In the genomic region with DNA sequence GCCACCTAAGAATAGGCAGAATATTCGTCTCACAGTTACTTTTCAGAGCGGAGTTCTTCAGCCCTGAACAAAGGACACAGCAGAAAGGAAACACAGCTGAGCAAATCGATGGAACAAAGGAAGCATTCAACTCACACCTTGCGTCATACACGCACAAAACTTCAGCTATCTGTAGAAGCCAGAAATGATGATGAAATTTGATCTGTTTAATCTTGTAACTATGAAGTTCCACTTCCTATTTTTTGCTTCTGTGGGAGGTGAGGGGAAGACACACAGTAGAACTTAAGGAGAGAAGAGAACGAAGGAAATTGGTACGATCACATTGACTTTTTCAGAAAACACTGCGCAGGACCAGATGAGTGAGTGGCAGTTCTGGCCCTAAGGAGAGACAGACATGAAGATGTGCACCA, we compare ENCODE assay signal across 2 cellular contexts.
TF ChIP-seq lines count a peak whose summit lies in the region.

No MANE protein-coding gene starts in this region.

TF ChIP-seq in K562, 482 proteins besides CTCF, POLR2A, EP300 and RAD21 (continues in another document):
- TF ChIP-seq PYGO2 (tag; IDR thresholded peaks at IDR 0.05), result no peak
- peak; percentile 74 for TF ChIP-seq TAL1 (IDR thresholded peaks at IDR 0.05)
- TF ChIP-seq L3MBTL2 (IDR thresholded peaks at IDR 0.05), result peak; percentile 50; the same call in 1 of the 2 replicates
- peak in 1 of 2 experiments; percentile 44; a peak in 1 of 4 replicates for TF ChIP-seq RCOR1 (IDR thresholded peaks at IDR 0.05; ENCODE audit: borderline replicate concordance in 1 of 2, low read depth in 2 of 2, low read length in 2 of 2)
- peak; percentile 93 for TF ChIP-seq ZBTB17 (CRISPR knock-in tag; IDR thresholded peaks at IDR 0.05)
- peak; percentile 96 for TF ChIP-seq SPI1 (IDR thresholded peaks at IDR 0.05; ENCODE audit: borderline replicate concordance, low read depth, low read length)
- TF ChIP-seq, protein P1, sequence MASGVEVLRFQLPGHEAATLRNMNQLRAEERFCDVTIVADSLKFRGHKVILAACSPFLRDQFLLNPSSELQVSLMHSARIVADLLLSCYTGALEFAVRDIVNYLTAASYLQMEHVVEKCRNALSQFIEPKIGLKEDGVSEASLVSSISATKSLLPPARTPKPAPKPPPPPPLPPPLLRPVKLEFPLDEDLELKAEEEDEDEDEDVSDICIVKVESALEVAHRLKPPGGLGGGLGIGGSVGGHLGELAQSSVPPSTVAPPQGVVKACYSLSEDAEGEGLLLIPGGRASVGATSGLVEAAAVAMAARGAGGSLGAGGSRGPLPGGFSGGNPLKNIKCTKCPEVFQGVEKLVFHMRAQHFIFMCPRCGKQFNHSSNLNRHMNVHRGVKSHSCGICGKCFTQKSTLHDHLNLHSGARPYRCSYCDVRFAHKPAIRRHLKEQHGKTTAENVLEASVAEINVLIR (CRISPR knock-in tag; IDR thresholded peaks at IDR 0.05), result 0 out of 2 replicates have a peak, but pooled peaks have one; percentile 22
- TF ChIP-seq MTA2 (IDR thresholded peaks at IDR 0.05; ENCODE audit: low read depth), result peak; percentile 48
- peak; percentile 39; the same call in 1 of the 2 replicates for TF ChIP-seq MYC (IDR thresholded peaks at IDR 0.05; ENCODE audit: low read depth, low read length)
- no peak for TF ChIP-seq MYC (CRISPR knock-in tag; IDR thresholded peaks at IDR 0.05; ENCODE audit: borderline replicate concordance, low read depth)
- TF ChIP-seq, protein P2, sequence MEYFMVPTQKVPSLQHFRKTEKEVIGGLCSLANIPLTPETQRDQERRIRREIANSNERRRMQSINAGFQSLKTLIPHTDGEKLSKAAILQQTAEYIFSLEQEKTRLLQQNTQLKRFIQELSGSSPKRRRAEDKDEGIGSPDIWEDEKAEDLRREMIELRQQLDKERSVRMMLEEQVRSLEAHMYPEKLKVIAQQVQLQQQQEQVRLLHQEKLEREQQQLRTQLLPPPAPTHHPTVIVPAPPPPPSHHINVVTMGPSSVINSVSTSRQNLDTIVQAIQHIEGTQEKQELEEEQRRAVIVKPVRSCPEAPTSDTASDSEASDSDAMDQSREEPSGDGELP (CRISPR knock-in tag; IDR thresholded peaks at IDR 0.05; ENCODE audit: borderline replicate concordance), result peak; percentile 49; the same call in 1 of the 2 replicates
- TF ChIP-seq, protein P3, sequence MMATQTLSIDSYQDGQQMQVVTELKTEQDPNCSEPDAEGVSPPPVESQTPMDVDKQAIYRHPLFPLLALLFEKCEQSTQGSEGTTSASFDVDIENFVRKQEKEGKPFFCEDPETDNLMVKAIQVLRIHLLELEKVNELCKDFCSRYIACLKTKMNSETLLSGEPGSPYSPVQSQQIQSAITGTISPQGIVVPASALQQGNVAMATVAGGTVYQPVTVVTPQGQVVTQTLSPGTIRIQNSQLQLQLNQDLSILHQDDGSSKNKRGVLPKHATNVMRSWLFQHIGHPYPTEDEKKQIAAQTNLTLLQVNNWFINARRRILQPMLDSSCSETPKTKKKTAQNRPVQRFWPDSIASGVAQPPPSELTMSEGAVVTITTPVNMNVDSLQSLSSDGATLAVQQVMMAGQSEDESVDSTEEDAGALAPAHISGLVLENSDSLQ (IDR thresholded peaks at IDR 0.05), result peak; percentile 46
- TF ChIP-seq, protein P4, sequence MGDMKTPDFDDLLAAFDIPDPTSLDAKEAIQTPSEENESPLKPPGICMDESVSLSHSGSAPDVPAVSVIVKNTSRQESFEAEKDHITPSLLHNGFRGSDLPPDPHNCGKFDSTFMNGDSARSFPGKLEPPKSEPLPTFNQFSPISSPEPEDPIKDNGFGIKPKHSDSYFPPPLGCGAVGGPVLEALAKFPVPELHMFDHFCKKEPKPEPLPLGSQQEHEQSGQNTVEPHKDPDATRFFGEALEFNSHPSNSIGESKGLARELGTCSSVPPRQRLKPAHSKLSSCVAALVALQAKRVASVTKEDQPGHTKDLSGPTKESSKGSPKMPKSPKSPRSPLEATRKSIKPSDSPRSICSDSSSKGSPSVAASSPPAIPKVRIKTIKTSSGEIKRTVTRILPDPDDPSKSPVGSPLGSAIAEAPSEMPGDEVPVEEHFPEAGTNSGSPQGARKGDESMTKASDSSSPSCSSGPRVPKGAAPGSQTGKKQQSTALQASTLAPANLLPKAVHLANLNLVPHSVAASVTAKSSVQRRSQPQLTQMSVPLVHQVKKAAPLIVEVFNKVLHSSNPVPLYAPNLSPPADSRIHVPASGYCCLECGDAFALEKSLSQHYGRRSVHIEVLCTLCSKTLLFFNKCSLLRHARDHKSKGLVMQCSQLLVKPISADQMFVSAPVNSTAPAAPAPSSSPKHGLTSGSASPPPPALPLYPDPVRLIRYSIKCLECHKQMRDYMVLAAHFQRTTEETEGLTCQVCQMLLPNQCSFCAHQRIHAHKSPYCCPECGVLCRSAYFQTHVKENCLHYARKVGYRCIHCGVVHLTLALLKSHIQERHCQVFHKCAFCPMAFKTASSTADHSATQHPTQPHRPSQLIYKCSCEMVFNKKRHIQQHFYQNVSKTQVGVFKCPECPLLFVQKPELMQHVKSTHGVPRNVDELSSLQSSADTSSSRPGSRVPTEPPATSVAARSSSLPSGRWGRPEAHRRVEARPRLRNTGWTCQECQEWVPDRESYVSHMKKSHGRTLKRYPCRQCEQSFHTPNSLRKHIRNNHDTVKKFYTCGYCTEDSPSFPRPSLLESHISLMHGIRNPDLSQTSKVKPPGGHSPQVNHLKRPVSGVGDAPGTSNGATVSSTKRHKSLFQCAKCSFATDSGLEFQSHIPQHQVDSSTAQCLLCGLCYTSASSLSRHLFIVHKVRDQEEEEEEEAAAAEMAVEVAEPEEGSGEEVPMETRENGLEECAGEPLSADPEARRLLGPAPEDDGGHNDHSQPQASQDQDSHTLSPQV (IDR thresholded peaks at IDR 0.05), result no peak
- TF ChIP-seq PHB2 (IDR thresholded peaks at IDR 0.05; ENCODE audit: low read depth), result no peak
- peak in 1 of 2 experiments; percentile 84; a peak in 1 of 4 replicates for TF ChIP-seq TRIM24 (IDR thresholded peaks at IDR 0.05)
- TF ChIP-seq, protein P5, sequence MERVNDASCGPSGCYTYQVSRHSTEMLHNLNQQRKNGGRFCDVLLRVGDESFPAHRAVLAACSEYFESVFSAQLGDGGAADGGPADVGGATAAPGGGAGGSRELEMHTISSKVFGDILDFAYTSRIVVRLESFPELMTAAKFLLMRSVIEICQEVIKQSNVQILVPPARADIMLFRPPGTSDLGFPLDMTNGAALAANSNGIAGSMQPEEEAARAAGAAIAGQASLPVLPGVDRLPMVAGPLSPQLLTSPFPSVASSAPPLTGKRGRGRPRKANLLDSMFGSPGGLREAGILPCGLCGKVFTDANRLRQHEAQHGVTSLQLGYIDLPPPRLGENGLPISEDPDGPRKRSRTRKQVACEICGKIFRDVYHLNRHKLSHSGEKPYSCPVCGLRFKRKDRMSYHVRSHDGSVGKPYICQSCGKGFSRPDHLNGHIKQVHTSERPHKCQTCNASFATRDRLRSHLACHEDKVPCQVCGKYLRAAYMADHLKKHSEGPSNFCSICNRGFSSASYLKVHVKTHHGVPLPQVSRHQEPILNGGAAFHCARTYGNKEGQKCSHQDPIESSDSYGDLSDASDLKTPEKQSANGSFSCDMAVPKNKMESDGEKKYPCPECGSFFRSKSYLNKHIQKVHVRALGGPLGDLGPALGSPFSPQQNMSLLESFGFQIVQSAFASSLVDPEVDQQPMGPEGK (CRISPR knock-in tag; IDR thresholded peaks at IDR 0.05; ENCODE audit: borderline replicate concordance), result no peak

TF ChIP-seq in HepG2, 621 proteins besides CTCF, POLR2A, EP300 and RAD21 (continues in another document):
- TF ChIP-seq ZNF782 (CRISPR knock-in tag; IDR thresholded peaks at IDR 0.05; ENCODE audit: borderline replicate concordance), result no peak
- no peak; the same call in 1 of the 2 replicates for TF ChIP-seq ZNF768 (CRISPR knock-in tag; IDR thresholded peaks at IDR 0.05)
- no peak for TF ChIP-seq PCBP2 (optimal IDR thresholded peaks at IDR 0.05; ENCODE audit: low read depth, low read length, poor library complexity, severe bottlenecking)
- TF ChIP-seq, protein P6, sequence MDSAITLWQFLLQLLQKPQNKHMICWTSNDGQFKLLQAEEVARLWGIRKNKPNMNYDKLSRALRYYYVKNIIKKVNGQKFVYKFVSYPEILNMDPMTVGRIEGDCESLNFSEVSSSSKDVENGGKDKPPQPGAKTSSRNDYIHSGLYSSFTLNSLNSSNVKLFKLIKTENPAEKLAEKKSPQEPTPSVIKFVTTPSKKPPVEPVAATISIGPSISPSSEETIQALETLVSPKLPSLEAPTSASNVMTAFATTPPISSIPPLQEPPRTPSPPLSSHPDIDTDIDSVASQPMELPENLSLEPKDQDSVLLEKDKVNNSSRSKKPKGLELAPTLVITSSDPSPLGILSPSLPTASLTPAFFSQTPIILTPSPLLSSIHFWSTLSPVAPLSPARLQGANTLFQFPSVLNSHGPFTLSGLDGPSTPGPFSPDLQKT (CRISPR knock-in tag; IDR thresholded peaks at IDR 0.05; ENCODE audit: borderline replicate concordance), result no peak
- TF ChIP-seq ZNF644 (CRISPR knock-in tag; IDR thresholded peaks at IDR 0.05; ENCODE audit: low read depth), result no peak
- TF ChIP-seq THYN1 (CRISPR knock-in tag; IDR thresholded peaks at IDR 0.05; ENCODE audit: borderline replicate concordance, low read depth), result no peak
- peak; percentile 76 for TF ChIP-seq RARA (CRISPR knock-in tag; IDR thresholded peaks at IDR 0.05)
- TF ChIP-seq ZNF274 (CRISPR knock-in tag; IDR thresholded peaks at IDR 0.05), result no peak
- peak; percentile 85 for TF ChIP-seq TCF7 (IDR thresholded peaks at IDR 0.05; ENCODE audit: low read depth)
- TF ChIP-seq, protein P7, sequence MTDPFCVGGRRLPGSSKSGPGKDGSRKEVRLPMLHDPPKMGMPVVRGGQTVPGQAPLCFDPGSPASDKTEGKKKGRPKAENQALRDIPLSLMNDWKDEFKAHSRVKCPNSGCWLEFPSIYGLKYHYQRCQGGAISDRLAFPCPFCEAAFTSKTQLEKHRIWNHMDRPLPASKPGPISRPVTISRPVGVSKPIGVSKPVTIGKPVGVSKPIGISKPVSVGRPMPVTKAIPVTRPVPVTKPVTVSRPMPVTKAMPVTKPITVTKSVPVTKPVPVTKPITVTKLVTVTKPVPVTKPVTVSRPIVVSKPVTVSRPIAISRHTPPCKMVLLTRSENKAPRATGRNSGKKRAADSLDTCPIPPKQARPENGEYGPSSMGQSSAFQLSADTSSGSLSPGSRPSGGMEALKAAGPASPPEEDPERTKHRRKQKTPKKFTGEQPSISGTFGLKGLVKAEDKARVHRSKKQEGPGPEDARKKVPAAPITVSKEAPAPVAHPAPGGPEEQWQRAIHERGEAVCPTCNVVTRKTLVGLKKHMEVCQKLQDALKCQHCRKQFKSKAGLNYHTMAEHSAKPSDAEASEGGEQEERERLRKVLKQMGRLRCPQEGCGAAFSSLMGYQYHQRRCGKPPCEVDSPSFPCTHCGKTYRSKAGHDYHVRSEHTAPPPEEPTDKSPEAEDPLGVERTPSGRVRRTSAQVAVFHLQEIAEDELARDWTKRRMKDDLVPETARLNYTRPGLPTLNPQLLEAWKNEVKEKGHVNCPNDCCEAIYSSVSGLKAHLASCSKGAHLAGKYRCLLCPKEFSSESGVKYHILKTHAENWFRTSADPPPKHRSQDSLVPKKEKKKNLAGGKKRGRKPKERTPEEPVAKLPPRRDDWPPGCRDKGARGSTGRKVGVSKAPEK (CRISPR knock-in tag; IDR thresholded peaks at IDR 0.05; ENCODE audit: borderline replicate concordance), result no peak
- no peak for TF ChIP-seq ZNF326 (CRISPR knock-in tag; IDR thresholded peaks at IDR 0.05; ENCODE audit: borderline replicate concordance)
- no peak for TF ChIP-seq FOXM1 (CRISPR knock-in tag; IDR thresholded peaks at IDR 0.05)
- TF ChIP-seq SMC3 (IDR thresholded peaks at IDR 0.05; ENCODE audit: low read length), result peak; percentile 19; the same call in 1 of the 2 replicates
- no peak for TF ChIP-seq ZNF775 (CRISPR knock-in tag; IDR thresholded peaks at IDR 0.05; ENCODE audit: borderline replicate concordance)
- no peak for TF ChIP-seq AHR (CRISPR knock-in tag; IDR thresholded peaks at IDR 0.05)
- TF ChIP-seq ZNF709 (CRISPR knock-in tag; IDR thresholded peaks at IDR 0.05), result no peak
- TF ChIP-seq SNRNP70 (IDR thresholded peaks at IDR 0.05; ENCODE audit: low read depth, low read length), result no peak
- TF ChIP-seq CBFB (CRISPR knock-in tag; IDR thresholded peaks at IDR 0.05), result peak; percentile 71; the same call in 1 of the 2 replicates
- TF ChIP-seq ARNTL (CRISPR knock-in tag; IDR thresholded peaks at IDR 0.05), result no peak
- TF ChIP-seq, protein P8, sequence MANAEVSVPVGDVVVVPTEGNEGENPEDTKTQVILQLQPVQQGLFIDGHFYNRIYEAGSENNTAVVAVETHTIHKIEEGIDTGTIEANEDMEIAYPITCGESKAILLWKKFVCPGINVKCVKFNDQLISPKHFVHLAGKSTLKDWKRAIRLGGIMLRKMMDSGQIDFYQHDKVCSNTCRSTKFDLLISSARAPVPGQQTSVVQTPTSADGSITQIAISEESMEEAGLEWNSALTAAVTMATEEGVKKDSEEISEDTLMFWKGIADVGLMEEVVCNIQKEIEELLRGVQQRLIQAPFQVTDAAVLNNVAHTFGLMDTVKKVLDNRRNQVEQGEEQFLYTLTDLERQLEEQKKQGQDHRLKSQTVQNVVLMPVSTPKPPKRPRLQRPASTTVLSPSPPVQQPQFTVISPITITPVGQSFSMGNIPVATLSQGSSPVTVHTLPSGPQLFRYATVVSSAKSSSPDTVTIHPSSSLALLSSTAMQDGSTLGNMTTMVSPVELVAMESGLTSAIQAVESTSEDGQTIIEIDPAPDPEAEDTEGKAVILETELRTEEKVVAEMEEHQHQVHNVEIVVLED (CRISPR knock-in tag; IDR thresholded peaks at IDR 0.05; ENCODE audit: borderline replicate concordance), result peak; percentile 48; the same call in 1 of the 2 replicates
- peak; percentile 31; the same call in 1 of the 2 replicates for TF ChIP-seq PHF21A (CRISPR knock-in tag; IDR thresholded peaks at IDR 0.05)
- TF ChIP-seq HCFC1 (IDR thresholded peaks at IDR 0.05; ENCODE audit: low read depth, low read length), result no peak
- no peak for TF ChIP-seq REL (CRISPR knock-in tag; conservative IDR thresholded peaks at IDR 0.05)
- peak; percentile 74; the same call in 1 of the 2 replicates for TF ChIP-seq ATF1 (CRISPR knock-in tag; IDR thresholded peaks at IDR 0.05)
- TF ChIP-seq, protein P9, sequence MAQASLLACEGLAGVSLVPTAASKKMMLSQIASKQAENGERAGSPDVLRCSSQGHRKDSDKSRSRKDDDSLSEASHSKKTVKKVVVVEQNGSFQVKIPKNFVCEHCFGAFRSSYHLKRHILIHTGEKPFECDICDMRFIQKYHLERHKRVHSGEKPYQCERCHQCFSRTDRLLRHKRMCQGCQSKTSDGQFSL (CRISPR knock-in tag; IDR thresholded peaks at IDR 0.05), result no peak
- TF ChIP-seq HDAC1 (CRISPR knock-in tag; IDR thresholded peaks at IDR 0.05), result peak; percentile 73
- TF ChIP-seq, protein P10, sequence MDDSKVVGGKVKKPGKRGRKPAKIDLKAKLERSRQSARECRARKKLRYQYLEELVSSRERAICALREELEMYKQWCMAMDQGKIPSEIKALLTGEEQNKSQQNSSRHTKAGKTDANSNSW (CRISPR knock-in tag; IDR thresholded peaks at IDR 0.05; ENCODE audit: borderline replicate concordance), result no peak
- no peak for TF ChIP-seq ZNF530 (CRISPR knock-in tag; IDR thresholded peaks at IDR 0.05; ENCODE audit: low read depth)
- TF ChIP-seq KDM5A (IDR thresholded peaks at IDR 0.05; ENCODE audit: borderline replicate concordance, low read length), result no peak
- TF ChIP-seq ZNF607 (CRISPR knock-in tag; IDR thresholded peaks at IDR 0.05; ENCODE audit: borderline replicate concordance), result no peak
- TF ChIP-seq ZNF496 (CRISPR knock-in tag; IDR thresholded peaks at IDR 0.05; ENCODE audit: insufficient replicate concordance), result no peak
- 0 out of 2 replicates have a peak, but pooled peaks have one; percentile 41 for TF ChIP-seq SMYD3 (CRISPR knock-in tag; IDR thresholded peaks at IDR 0.05)
- 0 out of 2 replicates have a peak, but pooled peaks have one; percentile 37 for TF ChIP-seq ZNF556 (CRISPR knock-in tag; IDR thresholded peaks at IDR 0.05; ENCODE audit: borderline replicate concordance)
- TF ChIP-seq TEAD2 (CRISPR knock-in tag; IDR thresholded peaks at IDR 0.05), result no peak
- TF ChIP-seq, protein P11, sequence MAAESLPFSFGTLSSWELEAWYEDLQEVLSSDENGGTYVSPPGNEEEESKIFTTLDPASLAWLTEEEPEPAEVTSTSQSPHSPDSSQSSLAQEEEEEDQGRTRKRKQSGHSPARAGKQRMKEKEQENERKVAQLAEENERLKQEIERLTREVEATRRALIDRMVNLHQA (CRISPR knock-in tag; IDR thresholded peaks at IDR 0.05), result no peak
- TF ChIP-seq CAMTA2 (CRISPR knock-in tag; IDR thresholded peaks at IDR 0.05; ENCODE audit: borderline replicate concordance), result no peak
